Comparison of ENCODE assay signal across 29 cellular contexts in the genomic region with DNA sequence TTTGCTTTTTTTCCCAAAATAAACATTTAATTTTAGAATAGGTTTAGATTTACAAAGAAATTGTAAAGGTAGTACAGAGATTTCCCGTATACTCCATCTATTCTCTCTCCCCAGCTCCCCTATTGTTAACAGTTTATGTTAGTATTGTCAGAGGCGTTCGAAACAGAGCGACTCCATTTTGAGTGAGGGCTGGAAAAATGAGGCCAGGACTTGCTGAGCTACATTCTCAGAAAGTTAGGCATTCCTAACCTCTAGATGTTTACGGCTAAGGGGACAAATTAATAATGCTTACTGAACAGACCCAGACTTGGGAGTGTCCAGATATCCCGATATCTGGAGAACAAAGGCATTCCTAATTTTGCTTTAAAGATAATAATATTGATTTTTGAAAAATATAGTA.
"Had no signal": no experiment of that assay in that cellular context is flagged by ENCODE, and none has a peak within 500 bp of the region (broad histone marks: within the 10 kb centered on the region; RNA-seq: fewer than 3 reads in every experiment).

No MANE protein-coding gene starts in this region.

- H3K9me3 Mint-ChIP-seq: activated B cell treated with CpG ODN at 0.5 μM for 24 hours; activated naive CD4-positive, alpha-beta T cell treated with anti-CD3 and anti-CD28 coated beads, Interleukin-2, amount 50 U/mL, for 72 hours; activated T-cell treated with anti-CD3 and anti-CD28 coated beads, Interleukin-2, amount 50 U/mL, for 72 hours; neural progenitor cell; stimulated activated naive CD8-positive, alpha-beta T cell treated with anti-CD3 and anti-CD28 coated beads, Interleukin-15, amount 100 ng/mL, for 72 hours had no signal

- H3K27me3 Mint-ChIP-seq: activated B cell treated with CpG ODN at 0.5 μM for 24 hours; activated CD8-positive, alpha-beta memory T cell treated with anti-CD3 and anti-CD28 coated beads, Interleukin-2, amount 10 ng/mL, durations not matched to agents 7 days and 5 days; naive thymus-derived CD4-positive, alpha-beta T cell; stimulated activated memory B cell treated with anti-CD40 and anti-IgM and Interleukin-4, amounts not matched to agents 10 μg/mL and 1 μg/mL and 100 μg/mL, for 72 hours; stimulated activated naive CD8-positive, alpha-beta T cell treated with anti-CD3 and anti-CD28 coated beads, Interleukin-15, amount 100 ng/mL, for 72 hours had no signal

- H3K9me3 ChIP-seq: gastrocnemius medialis, psoas muscle, sigmoid colon, thyroid gland had no signal

- DNase-seq: activated B cell treated with CpG ODN at 0.5 μM for 24 hours; activated CD4-positive, alpha-beta T cell treated with anti-CD3 and anti-CD28 coated beads, Interleukin-2, amount 50 U/mL, for 1 hour; activated CD8-positive, alpha-beta memory T cell treated with anti-CD3 and anti-CD28 coated beads, Interleukin-2, amount 10 ng/mL, durations not matched to agents 7 days and 5 days; activated CD8-positive, alpha-beta T cell treated with anti-CD3 and anti-CD28 coated beads, Interleukin-2, amount 10 ng/mL, durations not matched to agents 7 days and 5 days; activated naive CD4-positive, alpha-beta T cell; activated T-cell treated with anti-CD3 and anti-CD28 coated beads, Interleukin-2, amount 50 U/mL, for 72 hours; effector CD8-positive, alpha-beta T cell; erythroblast; gastrocnemius medialis; glutamatergic neuron; hippocampal formation; left cardiac atrium; left ventricle myocardium superior; midbrain; naive thymus-derived CD4-positive, alpha-beta T cell; occipital lobe; psoas muscle; sigmoid colon; small intestine; stimulated activated CD4-positive, alpha-beta T cell treated with anti-CD3 and anti-CD28 coated beads, Interleukin-4, amount 100 ng/mL, for 4 hours; stimulated activated CD8-positive, alpha-beta memory T cell treated with anti-CD3 and anti-CD28 coated beads, Interleukin-4, amount 100 ng/mL, for 48 hours; stimulated activated naive CD8-positive, alpha-beta T cell treated with anti-CD3 and anti-CD28 coated beads, Interleukin-15, amount 100 ng/mL, for 72 hours; substantia nigra; T-helper 2 cell; thyroid gland had no signal

- H3K4me3 ChIP-seq: gastrocnemius medialis, neural progenitor cell, psoas muscle, sigmoid colon, thyroid gland had no signal

- H3K4me3 Mint-ChIP-seq: activated B cell treated with CpG ODN at 0.5 μM for 24 hours; activated CD8-positive, alpha-beta memory T cell treated with anti-CD3 and anti-CD28 coated beads, Interleukin-2, amount 10 ng/mL, durations not matched to agents 7 days and 5 days; activated CD8-positive, alpha-beta T cell treated with anti-CD3 and anti-CD28 coated beads, Interleukin-2, amount 10 ng/mL, durations not matched to agents 7 days and 5 days; activated T-cell treated with anti-CD3 and anti-CD28 coated beads, Interleukin-2, amount 50 U/mL, for 72 hours; naive thymus-derived CD4-positive, alpha-beta T cell; neural progenitor cell; stimulated activated memory B cell treated with anti-CD40 and anti-IgM and Interleukin-4, amounts not matched to agents 10 μg/mL and 1 μg/mL and 100 μg/mL, for 72 hours; stimulated activated naive CD8-positive, alpha-beta T cell treated with anti-CD3 and anti-CD28 coated beads, Interleukin-15, amount 100 ng/mL, for 72 hours had no signal

- H3K36me3 ChIP-seq: gastrocnemius medialis, neural progenitor cell, sigmoid colon, thyroid gland had no signal

- ATAC-seq: activated CD8-positive, alpha-beta memory T cell treated with anti-CD3 and anti-CD28 coated beads, Interleukin-2, amount 10 ng/mL, durations not matched to agents 7 days and 5 days; activated CD8-positive, alpha-beta T cell treated with anti-CD3 and anti-CD28 coated beads, Interleukin-2, amount 10 ng/mL, durations not matched to agents 7 days and 5 days; activated naive CD4-positive, alpha-beta T cell treated with anti-CD3 and anti-CD28 coated beads, Interleukin-2, amount 50 U/mL, for 72 hours; activated T-cell treated with anti-CD3 and anti-CD28 coated beads, Interleukin-2, amount 50 U/mL, for 72 hours; gastrocnemius medialis; left cardiac atrium; left ventricle myocardium superior; naive thymus-derived CD4-positive, alpha-beta T cell; psoas muscle; stimulated activated memory B cell treated with anti-CD40 and anti-IgM and Interleukin-4, amounts not matched to agents 10 μg/mL and 1 μg/mL and 100 μg/mL, for 72 hours; stimulated activated naive CD8-positive, alpha-beta T cell treated with anti-CD3 and anti-CD28 coated beads, Interleukin-15, amount 100 ng/mL, for 72 hours had no signal

- H3K36me3 Mint-ChIP-seq: activated naive CD4-positive, alpha-beta T cell treated with anti-CD3 and anti-CD28 coated beads, Interleukin-2, amount 50 U/mL, for 72 hours; neural progenitor cell; stimulated activated memory B cell treated with anti-CD40 and anti-IgM and Interleukin-4, amounts not matched to agents 10 μg/mL and 1 μg/mL and 100 μg/mL, for 72 hours had no signal

- H3K27me3 ChIP-seq: gastrocnemius medialis, neural progenitor cell, sigmoid colon, thyroid gland had no signal

- H3K27ac Mint-ChIP-seq: activated CD8-positive, alpha-beta memory T cell treated with anti-CD3 and anti-CD28 coated beads, Interleukin-2, amount 10 ng/mL, durations not matched to agents 7 days and 5 days; activated CD8-positive, alpha-beta T cell treated with anti-CD3 and anti-CD28 coated beads, Interleukin-2, amount 10 ng/mL, durations not matched to agents 7 days and 5 days; activated T-cell treated with anti-CD3 and anti-CD28 coated beads, Interleukin-2, amount 50 U/mL, for 72 hours; neural progenitor cell; stimulated activated naive CD8-positive, alpha-beta T cell treated with anti-CD3 and anti-CD28 coated beads, Interleukin-15, amount 100 ng/mL, for 72 hours had no signal

- H3K27ac ChIP-seq: gastrocnemius medialis, neural progenitor cell, parathyroid adenoma, psoas muscle, sigmoid colon, thyroid gland had no signal

- H3K4me1 ChIP-seq: neural progenitor cell, parathyroid adenoma, psoas muscle had no signal
